Comparison of ENCODE assay signal across 1 cellular context in genomic region chr3:48655586-48655985, GRCh38.
TF ChIP-seq lines count a peak whose summit lies in the region.

No MANE protein-coding gene starts in this region.

TF ChIP-seq in WTC11, 78 proteins besides CTCF, POLR2A, EP300 and RAD21 (continued from another document):
- no peak for TF ChIP-seq ARID4B (CRISPR knock-in tag; IDR thresholded peaks at IDR 0.05; ENCODE audit: borderline replicate concordance)
- no peak for TF ChIP-seq SOX15 (CRISPR knock-in tag; IDR thresholded peaks at IDR 0.05)
- no peak for TF ChIP-seq ZBTB21 (CRISPR knock-in tag; IDR thresholded peaks at IDR 0.05; ENCODE audit: borderline replicate concordance)
- TF ChIP-seq ZBTB43 (CRISPR knock-in tag; IDR thresholded peaks at IDR 0.05), result no peak
- no peak for TF ChIP-seq ZNF219 (CRISPR knock-in tag; IDR thresholded peaks at IDR 0.05; ENCODE audit: borderline replicate concordance)
- no peak for TF ChIP-seq USF2 (CRISPR knock-in tag; IDR thresholded peaks at IDR 0.05)
- TF ChIP-seq, protein P1, sequence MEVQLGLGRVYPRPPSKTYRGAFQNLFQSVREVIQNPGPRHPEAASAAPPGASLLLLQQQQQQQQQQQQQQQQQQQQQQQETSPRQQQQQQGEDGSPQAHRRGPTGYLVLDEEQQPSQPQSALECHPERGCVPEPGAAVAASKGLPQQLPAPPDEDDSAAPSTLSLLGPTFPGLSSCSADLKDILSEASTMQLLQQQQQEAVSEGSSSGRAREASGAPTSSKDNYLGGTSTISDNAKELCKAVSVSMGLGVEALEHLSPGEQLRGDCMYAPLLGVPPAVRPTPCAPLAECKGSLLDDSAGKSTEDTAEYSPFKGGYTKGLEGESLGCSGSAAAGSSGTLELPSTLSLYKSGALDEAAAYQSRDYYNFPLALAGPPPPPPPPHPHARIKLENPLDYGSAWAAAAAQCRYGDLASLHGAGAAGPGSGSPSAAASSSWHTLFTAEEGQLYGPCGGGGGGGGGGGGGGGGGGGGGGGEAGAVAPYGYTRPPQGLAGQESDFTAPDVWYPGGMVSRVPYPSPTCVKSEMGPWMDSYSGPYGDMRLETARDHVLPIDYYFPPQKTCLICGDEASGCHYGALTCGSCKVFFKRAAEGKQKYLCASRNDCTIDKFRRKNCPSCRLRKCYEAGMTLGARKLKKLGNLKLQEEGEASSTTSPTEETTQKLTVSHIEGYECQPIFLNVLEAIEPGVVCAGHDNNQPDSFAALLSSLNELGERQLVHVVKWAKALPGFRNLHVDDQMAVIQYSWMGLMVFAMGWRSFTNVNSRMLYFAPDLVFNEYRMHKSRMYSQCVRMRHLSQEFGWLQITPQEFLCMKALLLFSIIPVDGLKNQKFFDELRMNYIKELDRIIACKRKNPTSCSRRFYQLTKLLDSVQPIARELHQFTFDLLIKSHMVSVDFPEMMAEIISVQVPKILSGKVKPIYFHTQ (CRISPR knock-in tag; IDR thresholded peaks at IDR 0.05), result no peak
- no peak for TF ChIP-seq FOXK1 (CRISPR knock-in tag; IDR thresholded peaks at IDR 0.05)
- TF ChIP-seq CBFB (CRISPR knock-in tag; IDR thresholded peaks at IDR 0.05; ENCODE audit: low read depth), result no peak
- no peak for TF ChIP-seq HMGA2 (CRISPR knock-in tag; IDR thresholded peaks at IDR 0.05)
- no peak for TF ChIP-seq ZNF396 (CRISPR knock-in tag; IDR thresholded peaks at IDR 0.05; ENCODE audit: borderline replicate concordance)
